Comparison of ENCODE assay signal across 20 cellular contexts in the genomic region with DNA sequence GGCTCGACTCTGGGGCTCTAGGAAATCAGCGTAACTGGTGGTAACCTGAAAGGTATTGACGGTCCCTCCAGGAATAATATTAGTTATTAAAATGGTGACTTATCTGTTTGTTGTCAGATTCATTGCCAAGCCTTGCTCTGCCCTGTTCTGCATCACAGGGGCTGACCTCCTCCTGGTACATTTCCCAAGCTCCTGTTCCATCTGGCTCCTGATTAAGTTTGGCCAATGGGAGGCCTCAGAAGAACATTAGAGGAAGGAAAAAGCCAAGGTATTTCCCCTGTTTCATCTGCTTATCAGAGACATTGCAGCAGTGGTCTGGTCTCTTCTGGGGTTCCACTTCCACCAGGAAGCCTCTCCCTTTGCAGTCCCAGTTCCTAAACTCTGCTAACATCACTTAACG.
"Had no signal": no experiment of that assay in that cellular context is flagged by ENCODE, and none has a peak within 500 bp of the region (broad histone marks: within the 10 kb centered on the region; RNA-seq: fewer than 3 reads in every experiment).

No MANE protein-coding gene starts in this region.

- ATAC-seq: gastrocnemius medialis; heart right ventricle; left cardiac atrium; left lung; left ventricle myocardium superior; lower lobe of right lung; naive thymus-derived CD4-positive, alpha-beta T cell had no signal

- H3K4me1 Mint-ChIP-seq: naive thymus-derived CD4-positive, alpha-beta T cell had no signal

- H3K36me3 ChIP-seq: esophagus squamous epithelium, gastrocnemius medialis, heart right ventricle, left lung, lower lobe of right lung had no signal

- H3K4me1 ChIP-seq: esophagus squamous epithelium, gastrocnemius medialis, left lung, lower lobe of right lung had no signal

- H3K4me3 Mint-ChIP-seq: naive thymus-derived CD4-positive, alpha-beta T cell had no signal

- H3K27me3 Mint-ChIP-seq: naive thymus-derived CD4-positive, alpha-beta T cell had no signal

- H3K27me3 ChIP-seq: dorsolateral prefrontal cortex, esophagus squamous epithelium, gastrocnemius medialis, heart right ventricle, left lung had no signal

- DNase-seq: dermis blood vessel endothelial cell; dorsolateral prefrontal cortex; effector CD4-positive, alpha-beta T cell; effector memory CD4-positive, alpha-beta T cell; esophagus squamous epithelium; foreskin fibroblast; foreskin melanocyte; gastrocnemius medialis; glutamatergic neuron; head of caudate nucleus; heart right ventricle; hippocampal formation; left cardiac atrium; left lung; left ventricle myocardium superior; lower lobe of right lung; mesenchymal stem cell; midbrain; naive thymus-derived CD4-positive, alpha-beta T cell had no signal

- H3K9me3 Mint-ChIP-seq: naive thymus-derived CD4-positive, alpha-beta T cell had no signal

- H3K27ac ChIP-seq: coronary artery, dorsolateral prefrontal cortex, esophagus squamous epithelium, gastrocnemius medialis, heart right ventricle, left lung, lower lobe of right lung had no signal

- H3K27ac Mint-ChIP-seq: naive thymus-derived CD4-positive, alpha-beta T cell had no signal

- H3K4me3 ChIP-seq: coronary artery, dorsolateral prefrontal cortex, esophagus squamous epithelium, gastrocnemius medialis, heart right ventricle, left lung, lower lobe of right lung had no signal
